19 cellular contexts compared by ENCODE assay signal in the genomic region with DNA sequence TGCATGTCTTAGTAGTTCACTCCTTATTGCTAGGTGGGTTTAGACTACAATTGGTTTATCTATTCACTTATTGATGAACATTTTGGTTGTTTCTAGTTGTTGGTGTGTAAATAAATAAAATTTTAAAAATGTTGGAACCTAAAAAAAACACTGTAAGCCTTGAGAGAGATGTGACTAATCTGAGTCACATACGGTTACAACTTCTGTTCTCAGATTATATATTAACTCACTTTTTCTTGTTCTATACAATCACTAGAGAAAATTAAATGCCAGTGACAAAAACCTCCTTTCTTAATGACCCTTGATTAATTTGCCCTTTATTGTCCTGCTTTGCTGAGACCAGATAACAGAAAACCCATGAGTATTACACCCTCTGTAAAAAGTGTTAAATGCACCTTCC. TPM values are rescaled to one million over a fixed set of nuclear protein-coding genes. Genes with fewer than 3 reads are reported as not detected.
A peak's percentile ranks its signal among the peaks of the same experiment; 100 is the strongest.
DNase-seq lines count a peak whose midpoint lies in the region; ATAC-seq and TF ChIP-seq lines count a peak whose summit lies in the region.
"Had no signal": no experiment of that assay in that cellular context is flagged by ENCODE, and none has a peak within 500 bp of the region (broad histone marks: within the 10 kb centered on the region; RNA-seq: fewer than 3 reads in every experiment).

No MANE protein-coding gene starts in this region.

- H3K4me1 Mint-ChIP-seq in activated CD4-positive, alpha-beta T cell treated with anti-CD3 and anti-CD28 coated beads, Interleukin-2, amount 10 ng/mL, durations not matched to agents 24 days and 14 days: peaks cover 20% of the 10 kb centered on the region
- H3K4me1 Mint-ChIP-seq in Caco-2 (ENCODE audit: low read depth, unreplicated experiment): peaks cover 18% of the 10 kb centered on the region
- peaks cover 26% of the 10 kb centered on the region for H3K4me1 Mint-ChIP-seq in activated T-helper 2 cell treated with anti-CD3 and anti-CD28 coated beads, Interferon-gamma antibody, Interleukin-2, Interleukin-4, amounts not matched to agents 10 μg/mL and 5 μg/mL and 100 μg/mL, durations not matched to agents 14 hours and 24 hours and 36 hours (ENCODE audit: low read depth)
- peaks cover 57% of the 10 kb centered on the region for H3K4me1 Mint-ChIP-seq in nephron progenitor cell

- TF ChIP-seq CTCF in Caco-2 (IDR thresholded peaks at IDR 0.05; ENCODE audit: insufficient read depth in 1 of 2, low read depth in 1 of 2, low read length in 1 of 2, severe bottlenecking in 1 of 2, unreplicated experiment in 1 of 2) (no peak), nephron progenitor cell (IDR thresholded peaks at IDR 0.05) (no peak), brain microvascular endothelial cell (IDR thresholded peaks at IDR 0.05; ENCODE audit: low read depth, low read length, missing control alignments) (no peak)

- in situ Hi-C loops in brain microvascular endothelial cell (cut with HindIII; ENCODE audit: low pct_ligation_motif_present, low sequenced_read_pairs): no loop called here

- H3K27ac Mint-ChIP-seq in activated CD4-positive, alpha-beta T cell treated with anti-CD3 and anti-CD28 coated beads, Interleukin-2, amount 10 ng/mL, durations not matched to agents 24 days and 14 days: peak overlapping the region; percentile 51
- H3K27ac Mint-ChIP-seq in Caco-2 (ENCODE audit: unreplicated experiment) (peak overlapping the region; percentile 33), nephron progenitor cell (peak overlapping the region; percentile 83)
- H3K27ac Mint-ChIP-seq in activated T-helper 2 cell treated with anti-CD3 and anti-CD28 coated beads, Interferon-gamma antibody, Interleukin-2, Interleukin-4, amounts not matched to agents 10 μg/mL and 5 μg/mL and 100 μg/mL, durations not matched to agents 14 hours and 24 hours and 36 hours: peak overlapping the region; percentile 48
- H3K27ac Mint-ChIP-seq: stimulated activated naive B cell treated with anti-CD40 and anti-IgM and Interleukin-4, amounts not matched to agents 10 μg/mL and 1 μg/mL and 100 μg/mL, for 72 hours had no signal

- H3K4me3 ChIP-seq in Caco-2 (ENCODE audit: low read depth, low read length) (no peak overlapping the region), brain microvascular endothelial cell (ENCODE audit: low read depth, low read length) (no peak overlapping the region)
- H3K4me3 ChIP-seq: colonic mucosa, ovary, spleen, upper lobe of left lung had no signal

- peaks cover 18% of the 10 kb centered on the region for H3K36me3 Mint-ChIP-seq in activated CD4-positive, alpha-beta T cell treated with anti-CD3 and anti-CD28 coated beads, Interleukin-2, amount 10 ng/mL, durations not matched to agents 24 days and 14 days (ENCODE audit: low read depth)
- H3K36me3 Mint-ChIP-seq in Caco-2 (ENCODE audit: insufficient read depth, unreplicated experiment) (peaks cover 31% of the 10 kb centered on the region), nephron progenitor cell (ENCODE audit: low read depth) (peaks cover 28% of the 10 kb centered on the region)
- peaks cover 25% of the 10 kb centered on the region for H3K36me3 Mint-ChIP-seq in activated T-helper 2 cell treated with anti-CD3 and anti-CD28 coated beads, Interferon-gamma antibody, Interleukin-2, Interleukin-4, amounts not matched to agents 10 μg/mL and 5 μg/mL and 100 μg/mL, durations not matched to agents 14 hours and 24 hours and 36 hours (ENCODE audit: low read depth)

- H3K4me3 Mint-ChIP-seq in activated CD4-positive, alpha-beta T cell treated with anti-CD3 and anti-CD28 coated beads, Interleukin-2, amount 10 ng/mL, durations not matched to agents 24 days and 14 days: peak overlapping the region; percentile 39
- H3K4me3 Mint-ChIP-seq in Caco-2 (ENCODE audit: unreplicated experiment) (peak overlapping the region; percentile 23), nephron progenitor cell (peak overlapping the region; percentile 74)
- peak overlapping the region; percentile 59 for H3K4me3 Mint-ChIP-seq in activated T-helper 2 cell treated with anti-CD3 and anti-CD28 coated beads, Interferon-gamma antibody, Interleukin-2, Interleukin-4, amounts not matched to agents 10 μg/mL and 5 μg/mL and 100 μg/mL, durations not matched to agents 14 hours and 24 hours and 36 hours (ENCODE audit: low read depth)
- H3K4me3 Mint-ChIP-seq: stimulated activated naive B cell treated with anti-CD40 and anti-IgM and Interleukin-4, amounts not matched to agents 10 μg/mL and 1 μg/mL and 100 μg/mL, for 72 hours had no signal

- BruUV-seq in Caco-2 (replicated peaks; lab: Mats Ljungman, UMichigan): no TSS peak

- no peak for ATAC-seq in sciatic nerve
- ATAC-seq: stimulated activated naive B cell treated with anti-CD40 and anti-IgM and Interleukin-4, amounts not matched to agents 10 μg/mL and 1 μg/mL and 100 μg/mL, for 72 hours had no signal

- H3K4me1 ChIP-seq in Caco-2: peaks cover 4% of the 10 kb centered on the region

- POLR2A ChIA-PET in Caco-2 (lab: Charles Lee): no interaction called here

- no peaks in the 10 kb centered on the region for H3K9me3 Mint-ChIP-seq in activated CD4-positive, alpha-beta T cell treated with anti-CD3 and anti-CD28 coated beads, Interleukin-2, amount 10 ng/mL, durations not matched to agents 24 days and 14 days
- no peaks in the 10 kb centered on the region for H3K9me3 Mint-ChIP-seq in Caco-2 (ENCODE audit: unreplicated experiment)
- no peaks in the 10 kb centered on the region for H3K9me3 Mint-ChIP-seq in activated T-helper 2 cell treated with anti-CD3 and anti-CD28 coated beads, Interferon-gamma antibody, Interleukin-2, Interleukin-4, amounts not matched to agents 10 μg/mL and 5 μg/mL and 100 μg/mL, durations not matched to agents 14 hours and 24 hours and 36 hours
- H3K9me3 Mint-ChIP-seq in nephron progenitor cell: peaks cover 3% of the 10 kb centered on the region
- H3K9me3 Mint-ChIP-seq: stimulated activated naive B cell treated with anti-CD40 and anti-IgM and Interleukin-4, amounts not matched to agents 10 μg/mL and 1 μg/mL and 100 μg/mL, for 72 hours had no signal

- no peak for DNase-seq in activated CD4-positive, alpha-beta T cell treated with anti-CD3 and anti-CD28 coated beads, Interleukin-2, amount 10 ng/mL, durations not matched to agents 24 days and 14 days
- no peak for DNase-seq in activated CD4-positive, alpha-beta T cell treated with anti-CD3 and anti-CD28 coated beads for 1 hour
- DNase-seq in Caco-2 (no peak), nephron progenitor cell (no peak), DMS79 treated with DMSO at 0.1 percent for 48 hours (lab: John Stamatoyannopoulos, UW) (no peak), brain microvascular endothelial cell (no peak), sciatic nerve (ENCODE audit: low spot score) (no peak)
- no peak for DNase-seq in activated T-helper 2 cell treated with anti-CD3 and anti-CD28 coated beads, Interferon-gamma antibody, Interleukin-2, Interleukin-4, amounts not matched to agents 10 μg/mL and 5 μg/mL and 100 μg/mL, durations not matched to agents 14 hours and 24 hours and 36 hours (ENCODE audit: low spot score)
- DNase-seq: activated CD4-positive, CD25-positive, alpha-beta regulatory T cell; colonic mucosa; HCEC 1CT; midbrain; MV-4-11; NCI-H69; ovary; spleen; stimulated activated naive B cell treated with anti-CD40 and anti-IgM and Interleukin-4, amounts not matched to agents 10 μg/mL and 1 μg/mL and 100 μg/mL, for 72 hours; upper lobe of left lung had no signal

- no peak overlapping the region for H3K27ac ChIP-seq in brain microvascular endothelial cell
- H3K27ac ChIP-seq: colonic mucosa, epithelial cell of prostate, ovary had no signal

- H3K36me3 ChIP-seq in Caco-2 (ENCODE audit: control insufficient read depth, insufficient read depth, low read length) (no peaks in the 10 kb centered on the region; the same call in 1 of the 2 replicates), brain microvascular endothelial cell (replicated peaks) (peaks cover 2% of the 10 kb centered on the region)
- H3K36me3 ChIP-seq: colonic mucosa, ovary had no signal

- H3K27me3 ChIP-seq in Caco-2 (replicated peaks; ENCODE audit: control insufficient read depth, insufficient read depth, low read length) (no peaks in the 10 kb centered on the region), brain microvascular endothelial cell (replicated peaks) (no peaks in the 10 kb centered on the region)
- H3K27me3 ChIP-seq: colonic mucosa, ovary, spleen, upper lobe of left lung had no signal

- no peaks in the 10 kb centered on the region for H3K9me3 ChIP-seq in Caco-2
- H3K9me3 ChIP-seq: colonic mucosa, ovary, spleen, upper lobe of left lung had no signal

- CTCF ChIA-PET in Caco-2 (lab: Charles Lee): interaction anchor here (0.6 kb wide), 1 partner anchor 370 kb away, joined by 3 read pairs; no protein-coding TSS in a partner anchor

- intact Hi-C loops in activated CD4-positive, alpha-beta T cell treated with anti-CD3 and anti-CD28 coated beads, Interleukin-2, amount 10 ng/mL, durations not matched to agents 24 days and 14 days (cut with micrococcal nuclease): loop anchor here (5.0 kb wide), 1 partner anchor 344 kb away; a partner anchor contains a TSS
- intact Hi-C loops in Caco-2 (cut with micrococcal nuclease; ENCODE audit: unreplicated experiment): no loop called here
- intact Hi-C loops in activated T-helper 2 cell treated with anti-CD3 and anti-CD28 coated beads, Interferon-gamma antibody, Interleukin-2, Interleukin-4, amounts not matched to agents 10 μg/mL and 5 μg/mL and 100 μg/mL, durations not matched to agents 14 hours and 24 hours and 36 hours (cut with micrococcal nuclease): loop anchor here (5.0 kb wide), 1 partner anchor 329 kb away; no protein-coding TSS in a partner anchor
- intact Hi-C loops in sciatic nerve (cut with DNase I): no loop called here

- H3K27me3 Mint-ChIP-seq in activated CD4-positive, alpha-beta T cell treated with anti-CD3 and anti-CD28 coated beads, Interleukin-2, amount 10 ng/mL, durations not matched to agents 24 days and 14 days: no peaks in the 10 kb centered on the region
- H3K27me3 Mint-ChIP-seq in Caco-2 (ENCODE audit: insufficient read depth, unreplicated experiment) (no peaks in the 10 kb centered on the region), nephron progenitor cell (ENCODE audit: low read depth, poor library complexity) (no peaks in the 10 kb centered on the region)
- H3K27me3 Mint-ChIP-seq in activated T-helper 2 cell treated with anti-CD3 and anti-CD28 coated beads, Interferon-gamma antibody, Interleukin-2, Interleukin-4, amounts not matched to agents 10 μg/mL and 5 μg/mL and 100 μg/mL, durations not matched to agents 14 hours and 24 hours and 36 hours (ENCODE audit: low read depth): no peaks in the 10 kb centered on the region
- H3K27me3 Mint-ChIP-seq: stimulated activated naive B cell treated with anti-CD40 and anti-IgM and Interleukin-4, amounts not matched to agents 10 μg/mL and 1 μg/mL and 100 μg/mL, for 72 hours had no signal

RNA-seq across cellular contexts. Expression of a gene that starts 7.1 kb away (rescaled TPM):
- total RNA-seq in activated CD4-positive, alpha-beta T cell treated with anti-CD3 and anti-CD28 coated beads, Interleukin-2, amount 10 ng/mL, durations not matched to agents 24 days and 14 days: 74.5 and 76.4 TPM in 2 replicates
- total RNA-seq in Caco-2 (2022) (28.4 and 29.5 TPM in 2 replicates), sciatic nerve (18.4 TPM)
- 76.6 and 77.3 TPM in 2 replicates for total RNA-seq in activated T-helper 2 cell treated with anti-CD3 and anti-CD28 coated beads, Interferon-gamma antibody, Interleukin-2, Interleukin-4, amounts not matched to agents 10 μg/mL and 5 μg/mL and 100 μg/mL, durations not matched to agents 14 hours and 24 hours and 36 hours

RNA-seq across cellular contexts. Expression of a gene that starts 28.4 kb away (rescaled TPM):
- total RNA-seq in activated CD4-positive, alpha-beta T cell treated with anti-CD3 and anti-CD28 coated beads, Interleukin-2, amount 10 ng/mL, durations not matched to agents 24 days and 14 days: 449 and 457 TPM in 2 replicates
- total RNA-seq in Caco-2 (2022) (845 and 857 TPM in 2 replicates), sciatic nerve (517 TPM)
- 615 and 617 TPM in 2 replicates for total RNA-seq in activated T-helper 2 cell treated with anti-CD3 and anti-CD28 coated beads, Interferon-gamma antibody, Interleukin-2, Interleukin-4, amounts not matched to agents 10 μg/mL and 5 μg/mL and 100 μg/mL, durations not matched to agents 14 hours and 24 hours and 36 hours

Comparison
In these comparisons a context has a peak if more than half of its experiments do, and no peak if none do; other contexts are left out.
1. H3K27ac Mint-ChIP-seq: peak in every context shown above with its lines; median percentile 83 in nephron progenitor cell; 51 in activated CD4-positive, alpha-beta T cell treated with anti-CD3 and anti-CD28 coated beads, Interleukin-2, amount 10 ng/mL, durations not matched to agents 24 days and 14 days; 48 in activated T-helper 2 cell treated with anti-CD3 and anti-CD28 coated beads, Interferon-gamma antibody, Interleukin-2, Interleukin-4, amounts not matched to agents 10 μg/mL and 5 μg/mL and 100 μg/mL, durations not matched to agents 14 hours and 24 hours and 36 hours; 33 in Caco-2.
2. H3K4me3 Mint-ChIP-seq: peak in every context shown above with its lines; median percentile 74 in nephron progenitor cell; 59 in activated T-helper 2 cell treated with anti-CD3 and anti-CD28 coated beads, Interferon-gamma antibody, Interleukin-2, Interleukin-4, amounts not matched to agents 10 μg/mL and 5 μg/mL and 100 μg/mL, durations not matched to agents 14 hours and 24 hours and 36 hours; 39 in activated CD4-positive, alpha-beta T cell treated with anti-CD3 and anti-CD28 coated beads, Interleukin-2, amount 10 ng/mL, durations not matched to agents 24 days and 14 days; 23 in Caco-2.
3. intact Hi-C loops: an anchor here in activated CD4-positive, alpha-beta T cell treated with anti-CD3 and anti-CD28 coated beads, Interleukin-2, amount 10 ng/mL, durations not matched to agents 24 days and 14 days (5.0 kb wide) and activated T-helper 2 cell treated with anti-CD3 and anti-CD28 coated beads, Interferon-gamma antibody, Interleukin-2, Interleukin-4, amounts not matched to agents 10 μg/mL and 5 μg/mL and 100 μg/mL, durations not matched to agents 14 hours and 24 hours and 36 hours (5.0 kb wide); none called in Caco-2 and sciatic nerve.